1 cellular context compared by ENCODE assay signal in the genomic region with DNA sequence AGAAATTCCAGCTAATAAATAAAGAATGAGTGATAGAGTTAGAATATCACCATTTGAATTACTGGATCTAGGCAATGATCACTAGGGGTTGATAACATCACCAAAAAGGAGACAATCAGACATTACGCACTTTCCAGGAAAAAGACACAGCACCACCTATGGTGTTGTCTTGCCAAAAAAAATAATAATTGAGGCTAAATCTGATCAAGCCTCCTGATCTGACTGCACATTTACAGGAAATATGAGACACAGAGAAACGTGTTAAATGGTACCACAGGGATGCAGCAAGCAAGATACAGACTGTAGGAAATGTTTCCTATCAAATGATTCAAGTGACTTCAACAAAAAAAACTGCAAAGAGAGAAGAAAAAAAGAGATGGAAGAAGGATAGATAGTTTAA.
TF ChIP-seq lines count a peak whose summit lies in the region.

No MANE protein-coding gene starts in this region.

TF ChIP-seq in IMR-90, 13 proteins besides CTCF, POLR2A, EP300 and RAD21 (continued from another document):
- TF ChIP-seq, protein P1, sequence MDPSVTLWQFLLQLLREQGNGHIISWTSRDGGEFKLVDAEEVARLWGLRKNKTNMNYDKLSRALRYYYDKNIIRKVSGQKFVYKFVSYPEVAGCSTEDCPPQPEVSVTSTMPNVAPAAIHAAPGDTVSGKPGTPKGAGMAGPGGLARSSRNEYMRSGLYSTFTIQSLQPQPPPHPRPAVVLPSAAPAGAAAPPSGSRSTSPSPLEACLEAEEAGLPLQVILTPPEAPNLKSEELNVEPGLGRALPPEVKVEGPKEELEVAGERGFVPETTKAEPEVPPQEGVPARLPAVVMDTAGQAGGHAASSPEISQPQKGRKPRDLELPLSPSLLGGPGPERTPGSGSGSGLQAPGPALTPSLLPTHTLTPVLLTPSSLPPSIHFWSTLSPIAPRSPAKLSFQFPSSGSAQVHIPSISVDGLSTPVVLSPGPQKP (IDR thresholded peaks at IDR 0.05; ENCODE audit: borderline replicate concordance, low read depth, low read length): no peak
- TF ChIP-seq NFE2L2 (IDR thresholded peaks at IDR 0.05; ENCODE audit: low read depth, low read length): no peak
- TF ChIP-seq MAZ (IDR thresholded peaks at IDR 0.05; ENCODE audit: borderline replicate concordance, low read depth, low read length): no peak
- no peak for TF ChIP-seq RCOR1 (IDR thresholded peaks at IDR 0.05; ENCODE audit: insufficient replicate concordance, low read length)
- no peak for TF ChIP-seq MXI1 (IDR thresholded peaks at IDR 0.05; ENCODE audit: borderline replicate concordance, low read depth, low read length)
- TF ChIP-seq CHD1 (IDR thresholded peaks at IDR 0.05; ENCODE audit: low read depth, low read length): no peak
- no peak for TF ChIP-seq MAFK (IDR thresholded peaks at IDR 0.05; ENCODE audit: low read depth, low read length)
- TF ChIP-seq, protein P2, sequence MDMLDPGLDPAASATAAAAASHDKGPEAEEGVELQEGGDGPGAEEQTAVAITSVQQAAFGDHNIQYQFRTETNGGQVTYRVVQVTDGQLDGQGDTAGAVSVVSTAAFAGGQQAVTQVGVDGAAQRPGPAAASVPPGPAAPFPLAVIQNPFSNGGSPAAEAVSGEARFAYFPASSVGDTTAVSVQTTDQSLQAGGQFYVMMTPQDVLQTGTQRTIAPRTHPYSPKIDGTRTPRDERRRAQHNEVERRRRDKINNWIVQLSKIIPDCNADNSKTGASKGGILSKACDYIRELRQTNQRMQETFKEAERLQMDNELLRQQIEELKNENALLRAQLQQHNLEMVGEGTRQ (IDR thresholded peaks at IDR 0.05; ENCODE audit: low read depth, low read length): no peak
